ENCODE assay signal across 9 cellular contexts in genomic region chr5:81212211-81212687, GRCh38. TPM values are rescaled to one million over a fixed set of nuclear protein-coding genes. Genes with fewer than 3 reads are reported as not detected.
DNase-seq lines count a peak whose midpoint lies in the region; ATAC-seq and TF ChIP-seq lines count a peak whose summit lies in the region.
"Had no signal": no experiment of that assay in that cellular context is flagged by ENCODE, and none has a peak within 500 bp of the region (broad histone marks: within the 10 kb centered on the region; RNA-seq: fewer than 3 reads in every experiment).

No MANE protein-coding gene starts in this region.

- no peaks in the 10 kb centered on the region for H3K27me3 ChIP-seq in thyroid gland
- H3K27me3 ChIP-seq in A673 (replicated peaks; ENCODE audit: insufficient read depth, low read depth, low read length, poor library complexity) = no peaks in the 10 kb centered on the region

- no peak for TF ChIP-seq POLR2A in thyroid gland (IDR thresholded peaks at IDR 0.05)

- H3K9me3 ChIP-seq in mucosa of descending colon (no peaks in the 10 kb centered on the region), thyroid gland (no peaks in the 10 kb centered on the region), A673 (ENCODE audit: low read depth, low read length, poor library complexity, severe bottlenecking) (no peaks in the 10 kb centered on the region)

- no peak overlapping the region for H3K4me3 ChIP-seq in mucosa of descending colon
- H3K4me3 ChIP-seq in thyroid gland (replicated peaks in 1 of 3) = no peak overlapping the region
- H3K4me3 ChIP-seq in A673 (ENCODE audit: low read depth, low read length, poor library complexity, severe bottlenecking) = no peak overlapping the region

- CTCF ChIA-PET in A673 (lab: Charles Lee) = no interaction called here

- TF ChIP-seq CTCF in mucosa of descending colon (IDR thresholded peaks at IDR 0.05) = no peak
- TF ChIP-seq CTCF in thyroid gland (IDR thresholded peaks at IDR 0.05) = no peak
- no peak for TF ChIP-seq CTCF in A673 (conservative IDR thresholded peaks at IDR 0.05; ENCODE audit: low read depth, low read length)

- H3K27ac ChIP-seq in thyroid gland (no peak overlapping the region), A673 (ENCODE audit: low read depth, low read length, poor library complexity, severe bottlenecking) (no peak overlapping the region)

- no TSS peak for BruUV-seq in A673 (replicated peaks; lab: Mats Ljungman, UMichigan)

- ATAC-seq in GM18858 (IDR thresholded peaks at IDR 0.05; ENCODE audit: unreplicated experiment) (peak; percentile 45), GM21619 (IDR thresholded peaks at IDR 0.05; ENCODE audit: unreplicated experiment) (peak; percentile 58), mucosa of descending colon (peak; percentile 25)

- H3K4me1 ChIP-seq in mucosa of descending colon (ENCODE audit: low read depth) (no peaks in the 10 kb centered on the region), thyroid gland (no peaks in the 10 kb centered on the region), A673 (ENCODE audit: insufficient read depth, low read length, poor library complexity, severe bottlenecking) (no peaks in the 10 kb centered on the region)

- H3K36me3 ChIP-seq in mucosa of descending colon (ENCODE audit: low read depth) (no peaks in the 10 kb centered on the region), thyroid gland (no peaks in the 10 kb centered on the region), A673 (ENCODE audit: insufficient read depth, low read length, poor library complexity, severe bottlenecking) (no peaks in the 10 kb centered on the region)

- POLR2A ChIA-PET in A673 (lab: Charles Lee; ENCODE audit: low non-redundant PET) = no interaction called here

- intact Hi-C loops in mucosa of descending colon (cut with DNase I, micrococcal nuclease) = no loop called here
- intact Hi-C loops in thyroid gland (cut with DNase I) = no loop called here
- intact Hi-C loops in A673 (cut with micrococcal nuclease; ENCODE audit: unreplicated experiment) = no loop called here

- 91% methylated on average over 11 of the region's 11 CpGs for WGBS in thyroid gland, 2 donors

- DNase-seq in NCI-H1417 treated with DMSO at 0.1 percent for 48 hours (lab: John Stamatoyannopoulos, UW) (peak; percentile 54), mucosa of descending colon (no peak), thyroid gland (no peak), hepatic stellate cell (ENCODE audit: low spot score) (no peak), A673 (ENCODE audit: low spot score) (no peak)

RNA-seq across cellular contexts. Expression of gene CKMT2, which starts 20.9 kb away (rescaled TPM):
- 1 to 10 TPM; 1.1 to 1.7 (median 1.6) TPM for total RNA-seq in mucosa of descending colon
- 10 to 100 TPM in 2 of 4 donors, 1 to 10 TPM in 2; 1.7 to 24.4 (median 16.1) TPM for total RNA-seq in thyroid gland
- not detected in 2 replicates for total RNA-seq in A673 (2021)
- total RNA-seq: glomerular endothelial cell, neural crest cell had no signal
